In the genomic region with DNA sequence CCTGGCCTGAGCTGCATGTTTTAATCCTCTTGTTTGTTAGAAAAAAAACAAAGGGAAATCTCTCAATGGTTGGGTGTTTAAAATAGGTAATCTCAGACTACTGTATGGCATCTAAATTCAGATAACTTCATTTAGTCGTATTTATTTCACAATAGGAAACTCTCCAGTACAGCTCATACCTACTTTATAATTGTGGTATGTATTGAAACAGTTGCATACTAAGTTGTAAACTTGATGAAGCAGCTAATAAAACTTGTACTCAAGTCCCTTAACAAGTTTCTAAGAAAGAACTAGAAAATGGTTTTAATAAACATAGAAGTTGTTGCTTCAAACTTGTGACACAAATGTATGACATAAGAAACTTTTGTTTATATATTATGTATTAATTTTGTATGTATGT, we compare ENCODE assay signal across 16 cellular contexts.
DNase-seq lines count a peak whose midpoint lies in the region; ATAC-seq and TF ChIP-seq lines count a peak whose summit lies in the region.
"Had no signal": no experiment of that assay in that cellular context is flagged by ENCODE, and none has a peak within 500 bp of the region (broad histone marks: within the 10 kb centered on the region; RNA-seq: fewer than 3 reads in every experiment).

No MANE protein-coding gene starts in this region.

- intact Hi-C loops in PC-3 (cut with micrococcal nuclease), result loop anchor here (5.0 kb wide), 1 partner anchor 181 kb away; no protein-coding TSS in a partner anchor

- no peak overlapping the region for H3K4me3 ChIP-seq in ACC112 (ENCODE audit: low read depth, low read length)
- H3K4me3 ChIP-seq in PC-3 (ENCODE audit: low read length), result no peak overlapping the region
- H3K4me3 ChIP-seq in rectal smooth muscle tissue (ENCODE audit: low read length), result no peak overlapping the region
- H3K4me3 ChIP-seq: K562 had no signal

- H2AFZ ChIP-seq in ACC112 (ENCODE audit: low read length, unreplicated experiment) (no peak overlapping the region), PC-3 (ENCODE audit: low read length) (no peak overlapping the region)

- H3K27me3 ChIP-seq in ACC112 (ENCODE audit: insufficient read depth, low read length) (no peaks in the 10 kb centered on the region), PC-3 (ENCODE audit: low read length) (no peaks in the 10 kb centered on the region), rectal smooth muscle tissue (ENCODE audit: control insufficient read depth, insufficient read depth, low read length) (no peaks in the 10 kb centered on the region)

- peaks cover 22% of the 10 kb centered on the region for H3K4me1 ChIP-seq in ACC112 (ENCODE audit: control insufficient read depth, insufficient read depth, low read length, unreplicated experiment)
- H3K4me1 ChIP-seq in PC-3 (ENCODE audit: insufficient read depth, low read length), result peaks cover 38% of the 10 kb centered on the region
- peaks cover 2% of the 10 kb centered on the region for H3K4me1 ChIP-seq in rectal smooth muscle tissue (ENCODE audit: control insufficient read depth, insufficient read depth, low read length)

- no peaks in the 10 kb centered on the region for H3F3A ChIP-seq in PC-3 (ENCODE audit: low read length, unreplicated experiment)

- no peak for TF ChIP-seq CTCF in PC-3 (conservative IDR thresholded peaks at IDR 0.05; ENCODE audit: low read depth, low read length)

- DNase-seq in PC-3, result peak; percentile 10
- DNase-seq in fibroblast of peridontal ligament (ENCODE audit: extremely low read depth), result peak; percentile 16
- no peak for DNase-seq in hippocampal formation (lab: John Stamatoyannopoulos, UW)
- no peak for DNase-seq in DMS114 treated with DMSO at 0.1 percent for 48 hours (lab: John Stamatoyannopoulos, UW; ENCODE audit: unreplicated experiment)
- no peak for DNase-seq in stimulated activated CD4-positive, alpha-beta T cell treated with anti-CD3 and anti-CD28 coated beads, Interleukin-2, amount 100 ng/mL, for 24 hours
- no peak for DNase-seq in NK-92 treated with Interleukin-12 subunit alpha and Interleukin-12 subunit beta, amount 100 ng/mL, for 24 hours (lab: John Stamatoyannopoulos, UW)
- DNase-seq: C1 segment of cervical spinal cord, DMS 273 treated with DMSO at 0.1 percent for 48 hours, H9, NCI-H1436 treated with DMSO at 0.1 percent for 48 hours, NCI-H2029 treated with DMSO at 0.1 percent for 48 hours, NCI-H748 treated with DMSO at 0.1 percent for 48 hours had no signal

- ATAC-seq in PC-3, result peak; percentile 10; the same call in 1 of the 2 replicates
- ATAC-seq: K562 had no signal

- no TSS peak for BruUV-seq in PC-3 (replicated peaks; lab: Mats Ljungman, UMichigan)

- CTCF ChIA-PET in PC-3 (lab: Charles Lee), result no interaction called here

- no peak overlapping the region for H3K9ac ChIP-seq in PC-3 (ENCODE audit: low read length)
- no peak overlapping the region for H3K9ac ChIP-seq in rectal smooth muscle tissue (ENCODE audit: low read length)

- H4K20me1 ChIP-seq in PC-3 (ENCODE audit: low read length), result no peaks in the 10 kb centered on the region

- H3K36me3 ChIP-seq in ACC112 (ENCODE audit: insufficient read depth, low read length), result no peaks in the 10 kb centered on the region
- no peaks in the 10 kb centered on the region for H3K36me3 ChIP-seq in PC-3 (ENCODE audit: low read depth, low read length)
- H3K36me3 ChIP-seq in rectal smooth muscle tissue (ENCODE audit: control insufficient read depth, insufficient read depth, low read length), result no peaks in the 10 kb centered on the region

- POLR2A ChIA-PET in PC-3 (lab: Charles Lee; ENCODE audit: unreplicated experiment), result no interaction called here

- H3K9me2 ChIP-seq in PC-3 (replicated peaks; ENCODE audit: low read length), result no peaks in the 10 kb centered on the region

- H3K9me3 ChIP-seq in PC-3 (ENCODE audit: low read length), result no peaks in the 10 kb centered on the region

- H3K27ac ChIP-seq in ACC112 (ENCODE audit: low read depth, low read length) (peak overlapping the region; percentile 65), PC-3 (ENCODE audit: low read length) (peak overlapping the region; percentile 35; the same call in 1 of the 2 replicates), rectal smooth muscle tissue (ENCODE audit: low read depth, low read length) (peak overlapping the region; percentile 72)
- H3K27ac ChIP-seq: RWPE1 had no signal

- H3K4me2 ChIP-seq in PC-3 (ENCODE audit: low read length), result no peak overlapping the region

- H3K79me2 ChIP-seq in ACC112 (ENCODE audit: control insufficient read depth, insufficient read depth, low read length, unreplicated experiment) (peaks cover 5% of the 10 kb centered on the region), PC-3 (ENCODE audit: low read length) (peaks cover 11% of the 10 kb centered on the region)

Comparison
In these comparisons a context has a peak if more than half of its experiments do, and no peak if none do; other contexts are left out.
1. DNase-seq: peak in PC-3 (single experiment) and fibroblast of peridontal ligament (single experiment); none in hippocampal formation (0 of 2), DMS114 treated with DMSO at 0.1 percent for 48 hours (single experiment), stimulated activated CD4-positive, alpha-beta T cell treated with anti-CD3 and anti-CD28 coated beads, Interleukin-2, amount 100 ng/mL, for 24 hours (0 of 2) and NK-92 treated with Interleukin-12 subunit alpha and Interleukin-12 subunit beta, amount 100 ng/mL, for 24 hours (single experiment).
2. Peak in every context shown above with its lines, with median percentiles within 50 percentile points of each other: H3K27ac ChIP-seq.